ENCODE assay signal across 19 cellular contexts in genomic region chrX:15107367-15107988, GRCh38.
DNase-seq lines count a peak whose midpoint lies in the region; ATAC-seq and TF ChIP-seq lines count a peak whose summit lies in the region.
"Had no signal": no experiment of that assay in that cellular context is flagged by ENCODE, and none has a peak within 500 bp of the region (broad histone marks: within the 10 kb centered on the region; RNA-seq: fewer than 3 reads in every experiment).

No MANE protein-coding gene starts in this region.

- no peak overlapping the region for H3K18ac ChIP-seq in trophoblast cell (ENCODE audit: low read length)

- H3K4ac ChIP-seq in trophoblast cell (ENCODE audit: low read depth, low read length) = no peak overlapping the region

- POLR2A ChIA-PET in A673 (lab: Charles Lee; ENCODE audit: low non-redundant PET) = no interaction called here

- DNase-seq in A673 (ENCODE audit: low spot score) (peak; percentile 11), Calu3 (peak; percentile 2), M059J (ENCODE audit: low read depth) (peak; percentile 8), mammary epithelial cell (no peak), trophoblast cell (no peak), thyroid gland (no peak), C1 segment of cervical spinal cord (lab: John Stamatoyannopoulos, UW) (no peak)
- DNase-seq: activated CD4-positive, CD25-positive, alpha-beta regulatory T cell treated with anti-CD3 and anti-CD28 coated beads, Interleukin-2, amount 50 U/mL, for 72 hours; activated CD8-positive, alpha-beta memory T cell treated with anti-CD3 and anti-CD28 coated beads, Interleukin-2, amount 50 U/mL, for 4 hours; body of pancreas; left ventricle myocardium inferior; MG63; NCI-H187; NCI-H510A treated with DMSO at 0.1 percent for 48 hours had no signal

- H4K12ac ChIP-seq in trophoblast cell (ENCODE audit: low read depth, low read length) = no peak overlapping the region

- H3K27ac Mint-ChIP-seq in Calu3 (ENCODE audit: unreplicated experiment) = no peak overlapping the region
- H3K27ac Mint-ChIP-seq: activated naive CD4-positive, alpha-beta T cell treated with anti-CD3 and anti-CD28 coated beads, Interleukin-2, amount 50 U/mL, for 72 hours; B cell had no signal

- H3K9ac ChIP-seq in mammary epithelial cell (ENCODE audit: insufficient read depth, low read length) (no peak overlapping the region), trophoblast cell (ENCODE audit: low read length) (no peak overlapping the region)

- H2AFZ ChIP-seq in mammary epithelial cell (ENCODE audit: low read depth, low read length) (no peak overlapping the region), trophoblast cell (ENCODE audit: insufficient read depth, low read length, poor library complexity) (no peak overlapping the region)

- no peaks in the 10 kb centered on the region for H3K27me3 Mint-ChIP-seq in Calu3 (ENCODE audit: unreplicated experiment)
- H3K27me3 Mint-ChIP-seq: B cell had no signal

- H3K36me3 ChIP-seq in A673 (ENCODE audit: insufficient read depth, low read length, poor library complexity, severe bottlenecking) (no peaks in the 10 kb centered on the region), mammary epithelial cell (ENCODE audit: insufficient read depth, low read length) (no peaks in the 10 kb centered on the region), trophoblast cell (ENCODE audit: control insufficient read depth in 1 of 2, insufficient read depth in 2 of 2, low read length in 2 of 2) (no peaks in the 10 kb centered on the region), thyroid gland (no peaks in the 10 kb centered on the region)
- H3K36me3 ChIP-seq: left ventricle myocardium inferior, MG63, thoracic aorta had no signal

- H3K4me1 ChIP-seq in A673 (ENCODE audit: insufficient read depth, low read length, poor library complexity, severe bottlenecking) (no peaks in the 10 kb centered on the region), mammary epithelial cell (ENCODE audit: insufficient read depth, low read length) (no peaks in the 10 kb centered on the region), trophoblast cell (ENCODE audit: control insufficient read depth in 1 of 2, insufficient read depth in 2 of 2, low read length in 2 of 2) (no peaks in the 10 kb centered on the region), thyroid gland (no peaks in the 10 kb centered on the region)
- H3K4me1 ChIP-seq: body of pancreas, left ventricle myocardium inferior had no signal

- no peak for ATAC-seq in HG03520 (IDR thresholded peaks at IDR 0.05; ENCODE audit: unreplicated experiment)
- ATAC-seq: body of pancreas had no signal

- H3K9me3 Mint-ChIP-seq in Calu3 (ENCODE audit: low read depth, unreplicated experiment) = peaks cover 2% of the 10 kb centered on the region
- H3K9me3 Mint-ChIP-seq: activated naive CD4-positive, alpha-beta T cell treated with anti-CD3 and anti-CD28 coated beads, Interleukin-2, amount 50 U/mL, for 72 hours had no signal

- H4K91ac ChIP-seq in trophoblast cell (ENCODE audit: low read depth, low read length) = no peak overlapping the region

- no peak overlapping the region for H2BK12ac ChIP-seq in trophoblast cell (ENCODE audit: low read length)

- no peak overlapping the region for H2AK5ac ChIP-seq in trophoblast cell (ENCODE audit: low read length)

- H3K27me3 ChIP-seq in A673 (replicated peaks; ENCODE audit: insufficient read depth, low read depth, low read length, poor library complexity) (no peaks in the 10 kb centered on the region), mammary epithelial cell (ENCODE audit: insufficient read depth, low read length) (no peaks in the 10 kb centered on the region), trophoblast cell (ENCODE audit: insufficient read depth, low read length) (no peaks in the 10 kb centered on the region), thyroid gland (no peaks in the 10 kb centered on the region)
- H3K27me3 ChIP-seq: body of pancreas, MG63 had no signal

- no peak overlapping the region for H3K4me2 ChIP-seq in mammary epithelial cell (ENCODE audit: insufficient read depth, low read depth, low read length)
- no peak overlapping the region for H3K4me2 ChIP-seq in trophoblast cell (ENCODE audit: low read length)

- no peak overlapping the region for H3K4me3 Mint-ChIP-seq in Calu3 (ENCODE audit: low read depth, unreplicated experiment)
- H3K4me3 Mint-ChIP-seq: B cell had no signal

- H4K8ac ChIP-seq in trophoblast cell (ENCODE audit: low read depth, low read length) = no peak overlapping the region

- H3K4me1 Mint-ChIP-seq in Calu3 (ENCODE audit: low read depth, unreplicated experiment) = peaks cover 17% of the 10 kb centered on the region
- H3K4me1 Mint-ChIP-seq: B cell had no signal

- intact Hi-C loops in A673 (cut with micrococcal nuclease; ENCODE audit: unreplicated experiment) (no loop called here), Calu3 (cut with micrococcal nuclease; ENCODE audit: unreplicated experiment) (loop anchor here (2.0 kb wide), 1 partner anchor 135 kb away; no protein-coding TSS in a partner anchor), mammary epithelial cell (cut with micrococcal nuclease) (loop anchor here (1.0 kb wide), 2 partner anchors 36 to 136 kb away; no protein-coding TSS in a partner anchor), thyroid gland (cut with DNase I) (no loop called here)

- 42% methylated on average over 1 of the region's 1 CpG for WGBS in mammary epithelial cell (ENCODE audit: low coverage, missing lambda C conversion rate)
- WGBS in trophoblast cell (ENCODE audit: extremely low coverage, insufficient coverage, insufficient read length) = no CpG with 5 or more reads among the region's 1 CpG
- WGBS in thyroid gland, 2 donors = 86 to 100% methylated on average over 1 of the region's 1 CpG

- no peaks in the 10 kb centered on the region for H3K36me3 Mint-ChIP-seq in Calu3 (ENCODE audit: insufficient read depth, unreplicated experiment)
- H3K36me3 Mint-ChIP-seq: activated naive CD4-positive, alpha-beta T cell treated with anti-CD3 and anti-CD28 coated beads, Interleukin-2, amount 50 U/mL, for 72 hours had no signal

- in situ Hi-C loops in mammary epithelial cell (cut with MboI; ENCODE audit: low sequenced_read_pairs in 2 of 2) = no loop called here

- TF ChIP-seq CTCF in A673 (conservative IDR thresholded peaks at IDR 0.05; ENCODE audit: low read depth, low read length) (peak; percentile 24; the same call in 1 of the 2 replicates), Calu3 (IDR thresholded peaks at IDR 0.05; ENCODE audit: unreplicated experiment) (peak; percentile 25), mammary epithelial cell (conservative IDR thresholded peaks at IDR 0.05 in 1 of 2, IDR thresholded peaks at IDR 0.05 in 1 of 2; ENCODE audit: extremely low read depth in 1 of 2, insufficient read depth in 1 of 2, low read depth in 1 of 2, low read length in 2 of 2) (peak; percentile 7 to 50), thyroid gland (IDR thresholded peaks at IDR 0.05) (no peak)

- H3K23ac ChIP-seq in trophoblast cell (ENCODE audit: low read length) = no peak overlapping the region

- H3K4me3 ChIP-seq in A673 (ENCODE audit: low read depth, low read length, poor library complexity, severe bottlenecking) = no peak overlapping the region
- H3K4me3 ChIP-seq in mammary epithelial cell (replicated peaks in 1 of 3; ENCODE audit: insufficient read depth in 1 of 3, low read depth in 2 of 3, low read length in 3 of 3) = no peak overlapping the region
- H3K4me3 ChIP-seq in trophoblast cell (ENCODE audit: low read depth, low read length) = no peak overlapping the region
- no peak overlapping the region for H3K4me3 ChIP-seq in thyroid gland (replicated peaks in 1 of 3)
- H3K4me3 ChIP-seq: body of pancreas, coronary artery, left ventricle myocardium inferior, MG63, thoracic aorta had no signal

- H3K79me2 ChIP-seq in mammary epithelial cell (ENCODE audit: insufficient read depth, low read length) = no peaks in the 10 kb centered on the region
- H3K79me2 ChIP-seq in trophoblast cell (ENCODE audit: control insufficient read depth, insufficient read depth, low read length, poor library complexity) = no peaks in the 10 kb centered on the region

- no peaks in the 10 kb centered on the region for H3K79me1 ChIP-seq in trophoblast cell (ENCODE audit: low read length)

- no peak overlapping the region for H2BK120ac ChIP-seq in trophoblast cell (ENCODE audit: insufficient read depth, low read length, poor library complexity)

- no peaks in the 10 kb centered on the region for H4K20me1 ChIP-seq in mammary epithelial cell (ENCODE audit: insufficient read depth, low read length)

- TF ChIP-seq POLR2A in thyroid gland (IDR thresholded peaks at IDR 0.05) = no peak

- H3K9me3 ChIP-seq in A673 (ENCODE audit: low read depth, low read length, poor library complexity, severe bottlenecking) = no peaks in the 10 kb centered on the region
- H3K9me3 ChIP-seq in mammary epithelial cell (replicated peaks; ENCODE audit: insufficient read depth, low read length) = no peaks in the 10 kb centered on the region
- H3K9me3 ChIP-seq in trophoblast cell (ENCODE audit: insufficient read depth, low read depth, low read length) = no peaks in the 10 kb centered on the region
- no peaks in the 10 kb centered on the region for H3K9me3 ChIP-seq in thyroid gland
- H3K9me3 ChIP-seq: body of pancreas, MG63, thoracic aorta had no signal

- BruUV-seq in A673 (replicated peaks; lab: Mats Ljungman, UMichigan) = no TSS peak
- no TSS peak for BruUV-seq in Calu3 (replicated peaks; lab: Mats Ljungman, UMichigan)
- no TSS peak for BruUV-seq in mammary epithelial cell (replicated peaks; lab: Mats Ljungman, UMichigan)

- H2BK5ac ChIP-seq in trophoblast cell (ENCODE audit: low read depth, low read length, poor library complexity) = no peak overlapping the region

- H3K14ac ChIP-seq in trophoblast cell (ENCODE audit: low read length) = no peak overlapping the region

- dilution Hi-C loops in mammary epithelial cell (cut with HindIII; ENCODE audit: low sequenced_read_pairs) = no loop called here

- CTCF ChIA-PET in A673 (lab: Charles Lee) = no interaction called here
- CTCF ChIA-PET in Calu3 (lab: Charles Lee) = interaction anchor here (1.3 kb wide), 1 partner anchor 136 kb away, joined by 3 read pairs; no protein-coding TSS in a partner anchor
- CTCF ChIA-PET in mammary epithelial cell (lab: Charles Lee; ENCODE audit: low non-redundant PET) = no interaction called here

- H3K27ac ChIP-seq in A673 (ENCODE audit: low read depth, low read length, poor library complexity, severe bottlenecking) (no peak overlapping the region), mammary epithelial cell (ENCODE audit: insufficient read depth, low read depth, low read length) (no peak overlapping the region), trophoblast cell (ENCODE audit: low read depth, low read length) (no peak overlapping the region), thyroid gland (no peak overlapping the region)
- H3K27ac ChIP-seq: body of pancreas, coronary artery, left ventricle myocardium inferior, thoracic aorta had no signal

Comparison
In these comparisons a context has a peak if more than half of its experiments do, and no peak if none do; other contexts are left out.
1. DNase-seq: peak in A673 (single experiment), Calu3 (single experiment) and M059J (single experiment); none in mammary epithelial cell (single experiment), trophoblast cell (0 of 2), thyroid gland (0 of 2) and C1 segment of cervical spinal cord (0 of 14).
2. CTCF ChIP-seq: peak in A673 (single experiment), Calu3 (single experiment) and mammary epithelial cell (2 of 2); none in thyroid gland (0 of 6).
3. intact Hi-C loops: an anchor here in Calu3 (2.0 kb wide) and mammary epithelial cell (1.0 kb wide); none called in A673 and thyroid gland.